Comparison of ENCODE assay signal across 32 cellular contexts in the genomic region with DNA sequence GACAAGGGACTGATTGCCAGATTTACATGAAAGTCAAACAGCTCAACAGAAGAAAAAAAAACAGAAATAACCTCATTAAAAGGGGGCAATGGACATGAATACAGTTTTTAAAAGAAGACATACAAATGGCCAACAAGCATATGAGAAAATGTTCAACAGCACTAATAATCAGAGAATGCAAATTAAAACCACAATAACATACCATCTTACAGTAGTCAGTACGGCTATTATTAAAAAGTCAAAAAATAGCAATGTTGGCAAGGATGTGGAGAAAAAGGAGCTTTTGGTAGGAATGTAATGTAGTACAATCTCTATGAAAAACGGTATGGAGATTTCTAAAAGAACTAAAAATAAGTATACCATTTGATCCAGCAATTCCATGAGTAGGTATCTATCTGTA.
"Had no signal": no experiment of that assay in that cellular context is flagged by ENCODE, and none has a peak within 500 bp of the region (broad histone marks: within the 10 kb centered on the region; RNA-seq: fewer than 3 reads in every experiment).

No MANE protein-coding gene starts in this region.

- H3K9ac ChIP-seq: parathyroid adenoma had no signal

- H3K4me1 Mint-ChIP-seq: activated naive CD8-positive, alpha-beta T cell treated with anti-CD3 and anti-CD28 coated beads for 36 hours; immature natural killer cell; stimulated activated naive B cell treated with anti-CD40 and anti-IgM and Interleukin-4, amounts not matched to agents 10 μg/mL and 1 μg/mL and 100 μg/mL, for 72 hours had no signal

- H3K4me3 ChIP-seq: adrenal gland, colonic mucosa, esophagus squamous epithelium, psoas muscle, right atrium auricular region, suprapubic skin, tibial artery had no signal

- H3K27me3 ChIP-seq: adrenal gland, colonic mucosa, esophagus squamous epithelium, right atrium auricular region, suprapubic skin, tibial artery had no signal

- H3K4me1 ChIP-seq: adrenal gland, colonic mucosa, esophagus squamous epithelium, psoas muscle, right atrium auricular region, suprapubic skin, tibial artery had no signal

- H3K27me3 Mint-ChIP-seq: activated naive CD8-positive, alpha-beta T cell treated with anti-CD3 and anti-CD28 coated beads for 36 hours; naive thymus-derived CD8-positive, alpha-beta T cell; stimulated activated naive B cell treated with anti-CD40 and anti-IgM and Interleukin-4, amounts not matched to agents 10 μg/mL and 1 μg/mL and 100 μg/mL, for 72 hours had no signal

- H2AFZ ChIP-seq: parathyroid adenoma had no signal

- H3K27ac ChIP-seq: adrenal gland, colonic mucosa, epithelial cell of prostate, esophagus squamous epithelium, parathyroid adenoma, psoas muscle, right atrium auricular region, suprapubic skin, tibial artery, VCaP had no signal

- H3K36me3 ChIP-seq: adrenal gland, colonic mucosa, esophagus squamous epithelium, right atrium auricular region, suprapubic skin, tibial artery had no signal

- ATAC-seq: activated CD4-positive, CD25-positive, alpha-beta regulatory T cell treated with anti-CD3 and anti-CD28 coated beads, Interleukin-2, amount 50 U/mL, for 24 hours; naive thymus-derived CD8-positive, alpha-beta T cell; psoas muscle; stimulated activated naive B cell treated with anti-CD40 and anti-IgM and Interleukin-4, amounts not matched to agents 10 μg/mL and 1 μg/mL and 100 μg/mL, for 72 hours had no signal

- H3K9me3 ChIP-seq: adrenal gland, colonic mucosa, psoas muscle, right atrium auricular region, suprapubic skin, tibial artery had no signal

- DNase-seq: activated CD4-positive, alpha-beta T cell treated with anti-CD3 and anti-CD28 coated beads for 48 hours; activated CD4-positive, alpha-beta T cell treated with anti-CD3 and anti-CD28 coated beads, Interleukin-2, amount 50 U/mL, for 48 hours; activated CD8-positive, alpha-beta memory T cell treated with anti-CD3 and anti-CD28 coated beads for 24 hours; activated effector memory CD4-positive, alpha-beta T cell treated with anti-CD3 and anti-CD28 coated beads, Interleukin-2, amount 50 U/mL, for 16 hours; activated naive CD4-positive, alpha-beta T cell treated with anti-CD3 and anti-CD28 coated beads for 36 hours; activated naive CD8-positive, alpha-beta T cell treated with anti-CD3 and anti-CD28 coated beads for 36 hours; adrenal gland; colonic mucosa; effector CD8-positive, alpha-beta T cell; esophagus squamous epithelium; head of caudate nucleus; hypothalamus; immature natural killer cell; midbrain; naive thymus-derived CD8-positive, alpha-beta T cell; nucleus accumbens; psoas muscle; stimulated activated CD4-positive, alpha-beta T cell treated with anti-CD3 and anti-CD28 coated beads, Interleukin-15, amount 100 ng/mL, for 24 hours; stimulated activated CD4-positive, alpha-beta T cell treated with anti-CD3 and anti-CD28 coated beads, Interleukin-2, amount 100 ng/mL, for 24 hours; stimulated activated naive B cell treated with anti-CD40 and anti-IgM and Interleukin-4, amounts not matched to agents 10 μg/mL and 1 μg/mL and 100 μg/mL, for 72 hours; T-helper 9 cell; tibial artery had no signal

- FAIRE-seq: bronchial epithelial cell, endometrium, TTC549 had no signal

- H3K4me3 Mint-ChIP-seq: activated naive CD4-positive, alpha-beta T cell treated with anti-CD3 and anti-CD28 coated beads for 36 hours; activated naive CD8-positive, alpha-beta T cell treated with anti-CD3 and anti-CD28 coated beads for 36 hours; immature natural killer cell; naive thymus-derived CD8-positive, alpha-beta T cell; neural crest cell; stimulated activated naive B cell treated with anti-CD40 and anti-IgM and Interleukin-4, amounts not matched to agents 10 μg/mL and 1 μg/mL and 100 μg/mL, for 72 hours had no signal

- H3K27ac Mint-ChIP-seq: activated naive CD4-positive, alpha-beta T cell treated with anti-CD3 and anti-CD28 coated beads for 36 hours; activated naive CD8-positive, alpha-beta T cell treated with anti-CD3 and anti-CD28 coated beads for 36 hours; immature natural killer cell; stimulated activated naive B cell treated with anti-CD40 and anti-IgM and Interleukin-4, amounts not matched to agents 10 μg/mL and 1 μg/mL and 100 μg/mL, for 72 hours had no signal
